In genomic region chr9:93620041-93620506, GRCh38 we compare ENCODE assay signal across 19 cellular contexts. TPM values are rescaled to one million over a fixed set of nuclear protein-coding genes. Genes with fewer than 3 reads are reported as not detected.
DNase-seq lines count a peak whose midpoint lies in the region; ATAC-seq and TF ChIP-seq lines count a peak whose summit lies in the region.
"Had no signal": no experiment of that assay in that cellular context is flagged by ENCODE, and none has a peak within 500 bp of the region (broad histone marks: within the 10 kb centered on the region; RNA-seq: fewer than 3 reads in every experiment).

No MANE protein-coding gene starts in this region.

- no peak overlapping the region for H3K4ac ChIP-seq in neuronal stem cell (ENCODE audit: low read length)

- H2BK5ac ChIP-seq in neuronal stem cell (ENCODE audit: low read length) = no peak overlapping the region

- H3K9me3 Mint-ChIP-seq in GM23338 = no peaks in the 10 kb centered on the region
- H3K9me3 Mint-ChIP-seq: activated naive CD8-positive, alpha-beta T cell treated with anti-CD3 and anti-CD28 coated beads, Interleukin-2, amount 10 ng/mL, durations not matched to agents 7 days and 5 days; CD8-positive, alpha-beta memory T cell; natural killer cell treated with Interleukin-12 subunit alpha and Interleukin-12 subunit beta and Interleukin-15 and Interleukin-18, amount 100 ng/mL, for 72 hours had no signal

- peak; percentile 86 for ATAC-seq in GM23338
- no peak for ATAC-seq in GM19455 (IDR thresholded peaks at IDR 0.05; ENCODE audit: unreplicated experiment)
- ATAC-seq: natural killer cell treated with Interleukin-12 subunit alpha and Interleukin-12 subunit beta and Interleukin-15 and Interleukin-18, amount 100 ng/mL, for 72 hours; T-helper 17 cell had no signal

- H4K20me1 ChIP-seq in GM23338 (replicated peaks; ENCODE audit: insufficient read depth) = no peaks in the 10 kb centered on the region

- H2BK12ac ChIP-seq in neuronal stem cell (ENCODE audit: low read length) = no peak overlapping the region

- H3K4me1 ChIP-seq in GM23338 (ENCODE audit: insufficient read depth) = peaks cover 13% of the 10 kb centered on the region
- peaks cover 0 to 9% (median 0%) of the 10 kb centered on the region in 4 donors for H3K4me1 ChIP-seq in Peyer's patch
- H3K4me1 ChIP-seq in neuronal stem cell (ENCODE audit: control insufficient read depth in 2 of 2, insufficient read depth in 1 of 2, low read depth in 1 of 2, low read length in 2 of 2) = peaks cover 8 to 15% of the 10 kb centered on the region in 2 donors
- H3K4me1 ChIP-seq: SJSA1 had no signal

- H3K79me2 ChIP-seq in GM23338 (replicated peaks; ENCODE audit: insufficient read depth) = peaks cover 17% of the 10 kb centered on the region; the same call in 1 of the 2 replicates

- H2AFZ ChIP-seq in GM23338 (no peak overlapping the region), neuronal stem cell (ENCODE audit: low read length) (no peak overlapping the region)
- H2AFZ ChIP-seq: PC-9 had no signal

- H3K4me2 ChIP-seq in GM23338 (no peak overlapping the region), neuronal stem cell (ENCODE audit: insufficient read depth, low read length, poor library complexity, severe bottlenecking) (no peak overlapping the region)
- H3K4me2 ChIP-seq: PC-9 had no signal

- TF ChIP-seq POLR2A in Peyer's patch (IDR thresholded peaks at IDR 0.05) = no peak

- H2AK5ac ChIP-seq in neuronal stem cell (ENCODE audit: low read depth, low read length) = no peak overlapping the region

- H3K4me3 Mint-ChIP-seq in GM23338 = no peak overlapping the region
- H3K4me3 Mint-ChIP-seq: activated naive CD8-positive, alpha-beta T cell treated with anti-CD3 and anti-CD28 coated beads, Interleukin-2, amount 10 ng/mL, durations not matched to agents 7 days and 5 days; CD8-positive, alpha-beta memory T cell; natural killer cell treated with Interleukin-12 subunit alpha and Interleukin-12 subunit beta and Interleukin-15 and Interleukin-18, amount 100 ng/mL, for 72 hours; T-helper 17 cell had no signal

- H3K36me3 ChIP-seq in GM23338 (ENCODE audit: insufficient read depth) (no peaks in the 10 kb centered on the region), Peyer's patch (no peaks in the 10 kb centered on the region), neuronal stem cell (replicated peaks in 1 of 2; ENCODE audit: control insufficient read depth in 2 of 2, insufficient read depth in 2 of 2, low read length in 2 of 2) (peaks cover 0 to 3% of the 10 kb centered on the region in 2 donors)
- H3K36me3 ChIP-seq: left lung, MG63, SJSA1, vagina had no signal

- no peak overlapping the region for H3K14ac ChIP-seq in neuronal stem cell (ENCODE audit: low read length)

- H3K27ac ChIP-seq in GM23338 (ENCODE audit: low read depth) = no peak overlapping the region
- H3K27ac ChIP-seq in Peyer's patch = no peak overlapping the region
- H3K27ac ChIP-seq in neuronal stem cell (replicated peaks; ENCODE audit: low read length) = no peak overlapping the region
- H3K27ac ChIP-seq: left lung, PC-9, SJSA1, vagina had no signal

- H3K27ac Mint-ChIP-seq in GM23338 = no peak overlapping the region
- H3K27ac Mint-ChIP-seq: activated naive CD8-positive, alpha-beta T cell treated with anti-CD3 and anti-CD28 coated beads, Interleukin-2, amount 10 ng/mL, durations not matched to agents 7 days and 5 days; natural killer cell treated with Interleukin-12 subunit alpha and Interleukin-12 subunit beta and Interleukin-15 and Interleukin-18, amount 100 ng/mL, for 72 hours; T-helper 17 cell had no signal

- H3K36me3 Mint-ChIP-seq in GM23338 (ENCODE audit: low read depth) = no peaks in the 10 kb centered on the region
- H3K36me3 Mint-ChIP-seq: natural killer cell treated with Interleukin-12 subunit alpha and Interleukin-12 subunit beta and Interleukin-15 and Interleukin-18, amount 100 ng/mL, for 72 hours had no signal

- TF ChIP-seq CTCF in GM23338 (conservative IDR thresholded peaks at IDR 0.05; ENCODE audit: low read depth in 2 of 2) (peak; percentile 32 to 53; a peak in 3 of 4 replicates), Peyer's patch (IDR thresholded peaks at IDR 0.05) (no peak), epithelial cell of proximal tubule (conservative IDR thresholded peaks at IDR 0.05; ENCODE audit: low read depth, low read length) (peak; percentile 3)

- no peak overlapping the region for H2BK15ac ChIP-seq in neuronal stem cell (ENCODE audit: low read length)

- DNase-seq in GM23338 (ENCODE audit: low spot score) (peak; percentile 55), Peyer's patch (peak in 2 of 3 donors; percentile 8 to 29), epithelial cell of proximal tubule (ENCODE audit: low read depth) (no peak), neuronal stem cell (ENCODE audit: low spot score) (no peak), Kasumi-1 (lab: John Stamatoyannopoulos, UW) (no peak), DMS53 (lab: John Stamatoyannopoulos, UW) (no peak)
- DNase-seq: activated CD8-positive, alpha-beta memory T cell treated with anti-CD3 and anti-CD28 coated beads, Interleukin-2, amount 50 U/mL, for 4 hours; activated naive CD8-positive, alpha-beta T cell treated with anti-CD3 and anti-CD28 coated beads, Interleukin-2, amount 10 ng/mL, durations not matched to agents 7 days and 5 days; CD8-positive, alpha-beta memory T cell; left lung; MG63; NCI-H1417; NCI-H2081 treated with DMSO at 0.1 percent for 48 hours; PC-9; T-helper 17 cell had no signal

- H3K9ac ChIP-seq in neuronal stem cell (ENCODE audit: low read depth, low read length, poor library complexity) = no peak overlapping the region

- H3K79me1 ChIP-seq in neuronal stem cell (ENCODE audit: low read depth, low read length) = peaks cover 10% of the 10 kb centered on the region

- H3K27me3 ChIP-seq in GM23338 (ENCODE audit: insufficient read depth) = no peaks in the 10 kb centered on the region
- no peaks in the 10 kb centered on the region for H3K27me3 ChIP-seq in Peyer's patch
- peaks cover 0 to 4% (median 0%) of the 10 kb centered on the region in 3 experiments for H3K27me3 ChIP-seq in neuronal stem cell (ENCODE audit: control insufficient read depth in 3 of 3, insufficient read depth in 3 of 3, low read depth in 1 of 3, low read length in 3 of 3)
- H3K27me3 ChIP-seq: left lung, MG63, SJSA1, vagina had no signal

- H3K9me2 ChIP-seq in GM23338 (ENCODE audit: insufficient read depth) = peaks cover 18% of the 10 kb centered on the region; the same call in 1 of the 2 replicates

- WGBS in neuronal stem cell (ENCODE audit: extremely low coverage in 2 of 2, insufficient read length in 2 of 2, insufficient replicate concordance in 1 of 2), 2 donors = no CpG with 5 or more reads among the region's 8 CpGs

- H3F3A ChIP-seq in GM23338 (replicated peaks; ENCODE audit: low read depth) = peaks cover 9% of the 10 kb centered on the region; the same call in 1 of the 2 replicates

- H3K4me1 Mint-ChIP-seq in GM23338 = peaks cover 29% of the 10 kb centered on the region
- H3K4me1 Mint-ChIP-seq: activated naive CD8-positive, alpha-beta T cell treated with anti-CD3 and anti-CD28 coated beads, Interleukin-2, amount 10 ng/mL, durations not matched to agents 7 days and 5 days had no signal

- H3K23ac ChIP-seq in neuronal stem cell (ENCODE audit: low read depth, low read length, poor library complexity) = peak overlapping the region; percentile 29

- H3K4me3 ChIP-seq in GM23338 = no peak overlapping the region
- no peak overlapping the region for H3K4me3 ChIP-seq in Peyer's patch
- H3K4me3 ChIP-seq in epithelial cell of proximal tubule (ENCODE audit: low read depth, low read length) = no peak overlapping the region
- no peak overlapping the region for H3K4me3 ChIP-seq in neuronal stem cell (ENCODE audit: low read length in 2 of 2)
- H3K4me3 ChIP-seq: left lung, MG63, PC-9, SJSA1, vagina had no signal

- H3K18ac ChIP-seq in neuronal stem cell (ENCODE audit: low read length) = no peak overlapping the region

- no peak overlapping the region for H2BK120ac ChIP-seq in neuronal stem cell (ENCODE audit: low read depth, low read length)

- H4K91ac ChIP-seq in neuronal stem cell (ENCODE audit: low read depth, low read length, poor library complexity) = no peak overlapping the region

- peaks cover 6% of the 10 kb centered on the region for H3K27me3 Mint-ChIP-seq in GM23338 (ENCODE audit: insufficient read depth, low read depth, poor library complexity)
- H3K27me3 Mint-ChIP-seq: activated naive CD8-positive, alpha-beta T cell treated with anti-CD3 and anti-CD28 coated beads, Interleukin-2, amount 10 ng/mL, durations not matched to agents 7 days and 5 days; CD8-positive, alpha-beta memory T cell; natural killer cell treated with Interleukin-12 subunit alpha and Interleukin-12 subunit beta and Interleukin-15 and Interleukin-18, amount 100 ng/mL, for 72 hours; T-helper 17 cell had no signal

- H4K8ac ChIP-seq in neuronal stem cell (ENCODE audit: low read depth, low read length) = no peak overlapping the region

- H3K9me3 ChIP-seq in Peyer's patch = no peaks in the 10 kb centered on the region
- peaks cover 1 to 9% of the 10 kb centered on the region in 2 donors for H3K9me3 ChIP-seq in neuronal stem cell (replicated peaks in 1 of 2; ENCODE audit: control insufficient read depth in 2 of 2, insufficient read depth in 1 of 2, low read depth in 1 of 2, low read length in 2 of 2)
- H3K9me3 ChIP-seq: left lung, MG63, SJSA1, vagina had no signal

TF ChIP-seq in GM23338, 12 proteins besides CTCF, POLR2A, EP300 and RAD21 (continues in another document):
- no peak for TF ChIP-seq NANOG (IDR thresholded peaks at IDR 0.05; ENCODE audit: borderline replicate concordance)

RNA-seq across cellular contexts. Expression of gene PHF2, which starts 43.7 kb away (rescaled TPM):
- 8.9 and 11.8 TPM in 2 replicates for total RNA-seq in GM23338 (2014; rRNA removed; shearing (Covaris generic))
- polyA plus RNA-seq in GM23338 (2016; fragmentation: Nextera tagmentation; extraction: Ambion mirVana) = 4.3 and 5.0 TPM in 2 replicates
- total RNA-seq in Peyer's patch (10 to 100 TPM; 12.3 to 26.4 (median 19.5) TPM), epithelial cell of proximal tubule (11.4 and 16.2 TPM in 2 replicates)
- polyA plus RNA-seq in neuronal stem cell (2013, experiment 1 of 2) = 19.9 TPM
- 19.8 TPM for polyA plus RNA-seq in neuronal stem cell (2013, experiment 2 of 2)

Comparison
In these comparisons a context has a peak if more than half of its experiments do, and no peak if none do; other contexts are left out.
1. DNase-seq: peak in GM23338 (single experiment) and Peyer's patch (2 of 3); none in epithelial cell of proximal tubule (single experiment), neuronal stem cell (single experiment), Kasumi-1 (0 of 2) and DMS53 (single experiment).
2. CTCF ChIP-seq: peak in GM23338 (2 of 2) and epithelial cell of proximal tubule (single experiment); none in Peyer's patch (0 of 6).